ENCODE assay signal across 10 cellular contexts in the genomic region with DNA sequence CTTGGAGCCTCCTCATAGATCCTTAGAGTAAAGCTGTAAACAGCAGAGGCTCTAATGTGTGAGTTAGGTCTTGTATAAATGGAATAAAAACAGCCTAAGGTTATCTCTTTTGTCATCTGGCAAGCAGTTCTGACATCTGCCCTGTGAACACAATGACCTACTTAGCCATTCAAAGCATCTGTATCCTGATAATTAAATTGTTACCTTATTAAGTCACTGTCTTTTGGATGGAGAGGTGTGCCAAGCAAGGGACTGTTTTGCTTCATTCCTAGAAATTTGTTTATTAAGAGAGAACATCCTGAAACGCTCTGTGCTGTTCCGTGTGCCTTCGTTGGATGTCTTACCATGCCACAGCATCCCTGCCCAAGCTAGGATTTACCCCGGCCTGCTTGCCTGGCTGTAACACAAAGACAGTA. TPM values are rescaled to one million over a fixed set of nuclear protein-coding genes. Genes with fewer than 3 reads are reported as not detected.
A peak's percentile ranks its signal among the peaks of the same experiment; 100 is the strongest.
DNase-seq lines count a peak whose midpoint lies in the region; ATAC-seq and TF ChIP-seq lines count a peak whose summit lies in the region.
"Had no signal": no experiment of that assay in that cellular context is flagged by ENCODE, and none has a peak within 500 bp of the region (broad histone marks: within the 10 kb centered on the region; RNA-seq: fewer than 3 reads in every experiment).

No MANE protein-coding gene starts in this region.

- no peak for TF ChIP-seq CTCF in SK-N-SH (IDR thresholded peaks at IDR 0.05)
- no peak for TF ChIP-seq CTCF in fibroblast of the aortic adventitia (IDR thresholded peaks at IDR 0.05; ENCODE audit: insufficient read depth, low read length)
- no peak for TF ChIP-seq CTCF in smooth muscle cell (IDR thresholded peaks at IDR 0.05; ENCODE audit: borderline replicate concordance, insufficient read depth, poor library complexity, severe bottlenecking)

- TF ChIP-seq EP300 in SK-N-SH (IDR thresholded peaks at IDR 0.05; ENCODE audit: borderline replicate concordance in 1 of 2, low read depth in 1 of 2, low read length in 1 of 2): no peak; a peak in 1 of 4 replicates

- H4K20me1 ChIP-seq in SK-N-SH (ENCODE audit: insufficient read depth) (no peaks in the 10 kb centered on the region), smooth muscle cell (ENCODE audit: low read depth) (no peaks in the 10 kb centered on the region)

- no peaks in the 10 kb centered on the region for H3K27me3 ChIP-seq in SK-N-SH (ENCODE audit: insufficient read depth)
- no peaks in the 10 kb centered on the region for H3K27me3 ChIP-seq in smooth muscle cell (ENCODE audit: low read depth)

- H3K36me3 ChIP-seq in SK-N-SH (replicated peaks in 1 of 2; ENCODE audit: control insufficient read depth in 1 of 2, insufficient read depth in 2 of 2, low read length in 1 of 2) (peaks cover 0 to 1% of the 10 kb centered on the region in 2 experiments), smooth muscle cell (ENCODE audit: low read depth) (no peaks in the 10 kb centered on the region)

- POLR2A ChIA-PET in SK-N-SH (lab: Yijun Ruan, JAX): no interaction called here

- H3K4me1 ChIP-seq in SK-N-SH (ENCODE audit: control insufficient read depth in 1 of 2, insufficient read depth in 2 of 2, low read depth in 1 of 2, low read length in 1 of 2): peaks cover 12 to 18% of the 10 kb centered on the region in 2 experiments; a peak in 3 of 4 replicates
- H3K4me1 ChIP-seq in smooth muscle cell (ENCODE audit: low read depth): peaks cover 3% of the 10 kb centered on the region

- H3K27ac ChIP-seq in SK-N-SH (ENCODE audit: low read depth in 2 of 2, low read length in 1 of 2) (peak overlapping the region in 1 of 2 experiments; percentile 56; a peak in 2 of 4 replicates), smooth muscle cell (ENCODE audit: low read depth) (no peak overlapping the region)

- H3K9ac ChIP-seq in SK-N-SH: peak overlapping the region; percentile 73; the same call in 1 of the 2 replicates
- H3K9ac ChIP-seq in smooth muscle cell (ENCODE audit: low read depth): no peak overlapping the region

- peak; percentile 33 for DNase-seq in NCI-H82 (lab: John Stamatoyannopoulos, UW)
- DNase-seq in NCI-H82 treated with DMSO at 0.1 percent for 48 hours (lab: John Stamatoyannopoulos, UW; ENCODE audit: unreplicated experiment): no peak
- peak; percentile 62 for DNase-seq in SK-N-SH
- no peak for DNase-seq in fibroblast of the aortic adventitia (ENCODE audit: low read depth)
- DNase-seq in smooth muscle cell (lab: John Stamatoyannopoulos, UW; ENCODE audit: unreplicated experiment): no peak
- no peak for DNase-seq in A172 (ENCODE audit: low spot score)
- DNase-seq: midbrain had no signal

- peak overlapping the region; percentile 83 for H3K4me2 ChIP-seq in SK-N-SH
- H3K4me2 ChIP-seq in smooth muscle cell: peak overlapping the region; percentile 85

- H3K4me3 ChIP-seq in SK-N-SH (ENCODE audit: low read depth in 2 of 2, low read length in 1 of 2) (peak overlapping the region; percentile 76 to 83; a peak in 3 of 4 replicates), fibroblast of the aortic adventitia (ENCODE audit: low read depth, low read length) (peak overlapping the region; percentile 86), smooth muscle cell (peak overlapping the region; percentile 85)

- H3K9me3 ChIP-seq in SK-N-SH (no peaks in the 10 kb centered on the region), smooth muscle cell (replicated peaks; ENCODE audit: low read depth) (no peaks in the 10 kb centered on the region)

- H3K9me2 ChIP-seq in SK-N-SH: no peaks in the 10 kb centered on the region

- H3K79me2 ChIP-seq in SK-N-SH (ENCODE audit: insufficient read depth): peaks cover 52% of the 10 kb centered on the region; the same call in 1 of the 2 replicates
- H3K79me2 ChIP-seq in smooth muscle cell (ENCODE audit: low read depth): peaks cover 5% of the 10 kb centered on the region

- WGBS in SK-N-SH (ENCODE audit: low lambda C conversion rate): 78% methylated on average over 4 of the region's 4 CpGs
- 96% methylated on average over 4 of the region's 4 CpGs for WGBS in smooth muscle cell (ENCODE audit: low lambda C conversion rate)

- CTCF ChIA-PET in SK-N-SH (lab: Yijun Ruan, JAX): interaction anchor here (0.7 to 3.6 kb wide), 5 partner anchors 9 to 349 kb away, joined by 3 to 41 read pairs (median 4); no protein-coding TSS in a partner anchor

- ATAC-seq in HG02571 (IDR thresholded peaks at IDR 0.05; ENCODE audit: unreplicated experiment): no peak
- ATAC-seq in HG03460 (IDR thresholded peaks at IDR 0.05; ENCODE audit: unreplicated experiment): no peak
- ATAC-seq: stimulated activated memory B cell treated with anti-CD40 and anti-IgM and Interleukin-4, amounts not matched to agents 10 μg/mL and 1 μg/mL and 100 μg/mL, for 72 hours had no signal

- no peak for TF ChIP-seq RAD21 in SK-N-SH (IDR thresholded peaks at IDR 0.05; ENCODE audit: low read length)

- H2AFZ ChIP-seq in SK-N-SH (ENCODE audit: low read depth) (peak overlapping the region; percentile 74; the same call in 1 of the 2 replicates), smooth muscle cell (ENCODE audit: low read depth) (no peak overlapping the region)

- H3F3A ChIP-seq in SK-N-SH (replicated peaks; ENCODE audit: insufficient read depth) (peaks cover 21% of the 10 kb centered on the region), smooth muscle cell (ENCODE audit: low read depth) (no peaks in the 10 kb centered on the region)

TF ChIP-seq in SK-N-SH, 30 proteins besides CTCF, POLR2A, EP300 and RAD21:
- TF ChIP-seq GATA2 (CRISPR knock-in tag; IDR thresholded peaks at IDR 0.05) (peak; percentile 42), TCF12 (IDR thresholded peaks at IDR 0.05) (peak; percentile 16; the same call in 1 of the 2 replicates), RCOR1 (IDR thresholded peaks at IDR 0.05; ENCODE audit: low read length) (peak; percentile 74), SIN3A (IDR thresholded peaks at IDR 0.05; ENCODE audit: borderline replicate concordance, low read depth, low read length) (no peak), JUND (IDR thresholded peaks at IDR 0.05) (no peak)

RNA-seq across cellular contexts. Expression of a gene that starts 1.5 kb away (rescaled TPM):
- polyA plus RNA-seq in SK-N-SH (2012; rRNA removed) (0.95 and 1.3 TPM in 2 replicates), smooth muscle cell (2.2 and 2.6 TPM in 2 replicates)
- polyA plus RNA-seq in SK-N-SH (2012; cell fraction: cytosol; rRNA removed): 0.93 and 0.98 TPM in 2 replicates
- polyA plus RNA-seq in SK-N-SH (2012; cell fraction: nucleus; rRNA removed): 1.6 and 3.2 TPM in 2 replicates
- total RNA-seq in fibroblast of the aortic adventitia (ENCODE audit: low replicate concordance) (4.9 and 5.2 TPM in 2 replicates), smooth muscle cell (6.4 and 7.5 TPM in 2 replicates)
- 6.0 and 8.7 TPM in 2 replicates for total RNA-seq in A172 (2014; rRNA removed; shearing (Covaris generic))

RNA-seq across cellular contexts. Expression of a gene that starts 13.8 kb away (rescaled TPM):
- polyA plus RNA-seq in SK-N-SH (2012; rRNA removed) (32.0 and 37.0 TPM in 2 replicates), smooth muscle cell (3.9 and 4.4 TPM in 2 replicates)
- polyA plus RNA-seq in SK-N-SH (2012; cell fraction: cytosol; rRNA removed): 34.4 and 35.7 TPM in 2 replicates
- 34.2 and 34.9 TPM in 2 replicates for polyA plus RNA-seq in SK-N-SH (2012; cell fraction: nucleus; rRNA removed)
- total RNA-seq in fibroblast of the aortic adventitia (ENCODE audit: low replicate concordance) (18.2 and 23.0 TPM in 2 replicates), smooth muscle cell (6.5 and 12.9 TPM in 2 replicates)
- total RNA-seq in A172 (2014; rRNA removed; shearing (Covaris generic)): 13.2 and 14.8 TPM in 2 replicates

Comparison
In these comparisons a context has a peak if more than half of its experiments do, and no peak if none do; other contexts are left out.
1. DNase-seq: peak in NCI-H82 (single experiment) and SK-N-SH (single experiment); none in NCI-H82 treated with DMSO at 0.1 percent for 48 hours (single experiment), fibroblast of the aortic adventitia (single experiment), smooth muscle cell (single experiment) and A172 (single experiment).
2. Peak in every context shown above with its lines, with median percentiles within 50 percentile points of each other: H3K4me3 ChIP-seq.